22 cellular contexts compared by ENCODE assay signal in genomic region chr7:129774871-129775694, GRCh38.
DNase-seq lines count a peak whose midpoint lies in the region; ATAC-seq, FAIRE-seq and TF ChIP-seq lines count a peak whose summit lies in the region.
"Had no signal": no experiment of that assay in that cellular context is flagged by ENCODE, and none has a peak within 500 bp of the region (broad histone marks: within the 10 kb centered on the region; RNA-seq: fewer than 3 reads in every experiment).

No MANE protein-coding gene starts in this region.

- H2BK20ac ChIP-seq in H9 (ENCODE audit: low read depth, low read length, poor library complexity, severe bottlenecking) (no peak overlapping the region), H1 (ENCODE audit: low read length) (peak overlapping the region; percentile 95)

- no peak overlapping the region for H3K27ac ChIP-seq in BLaER1 treated with 17β-estradiol and CSF1 and Interleukin-3, amounts not matched to agents 10 nM and 100 nM
- H3K27ac ChIP-seq in H9 (ENCODE audit: insufficient read length, low read depth, low read length) (no peak overlapping the region), H1 (ENCODE audit: low read depth, low read length) (no peak overlapping the region)
- H3K27ac ChIP-seq in CD4-positive, alpha-beta T cell (ENCODE audit: low read depth, low read length) = no peak overlapping the region
- H3K27ac ChIP-seq: HL-60 had no signal

- H2AFZ ChIP-seq in H9 (ENCODE audit: low read length) (no peak overlapping the region), H1 (ENCODE audit: low read length) (no peak overlapping the region)

- H3K4me3 Mint-ChIP-seq in H9 = peak overlapping the region; percentile 29 to 62; a peak in 2 of 5 replicates
- peak overlapping the region; percentile 28 for H3K4me3 Mint-ChIP-seq in nephron progenitor cell
- no peak overlapping the region for H3K4me3 Mint-ChIP-seq in CD4-positive, alpha-beta T cell
- H3K4me3 Mint-ChIP-seq: CD8-positive, alpha-beta T cell; HFFc6 had no signal

- no peak for FAIRE-seq in H1 (lab: Jason Lieb, UNC)
- FAIRE-seq: G401.6, GM12892 had no signal

- no peak overlapping the region for H3K4ac ChIP-seq in H9 (ENCODE audit: low read depth, low read length)
- H3K4ac ChIP-seq in H1 (replicated peaks; ENCODE audit: insufficient read length, low read depth, low read length) = peak overlapping the region; percentile 96

- POLR2A ChIA-PET in H1 (lab: Charles Lee; ENCODE audit: partially characterized antibody) = interaction anchor here (0.9 to 4.3 kb wide), 6 partner anchors 9 to 52 kb away, joined by 3 to 36 read pairs (median 10); no protein-coding TSS in a partner anchor
- POLR2A ChIA-PET in CD4-positive, alpha-beta T cell (lab: Charles Lee) = no interaction called here

- no peak overlapping the region for H3K4me3 ChIP-seq in BLaER1 treated with 17β-estradiol and CSF1 and Interleukin-3, amounts not matched to agents 10 nM and 100 nM
- peak overlapping the region in 1 of 4 experiments; percentile 21; a peak in 1 of 8 replicates for H3K4me3 ChIP-seq in H1 (ENCODE audit: extremely low read depth in 1 of 4, insufficient read depth in 2 of 4, low read depth in 3 of 4, low read length in 4 of 4)
- H3K4me3 ChIP-seq: SJCRH30 had no signal

- H3K79me2 ChIP-seq in H9 (ENCODE audit: insufficient read depth, low read length) (no peaks in the 10 kb centered on the region; the same call in 1 of the 2 replicates), H1 (ENCODE audit: control insufficient read depth in 1 of 2, insufficient read depth in 2 of 2, low read length in 2 of 2) (peaks cover 2 to 29% of the 10 kb centered on the region in 2 experiments; a peak in 2 of 4 replicates)

- no peak overlapping the region for H4K8ac ChIP-seq in H9 (replicated peaks; ENCODE audit: insufficient read length, low read depth, low read length)
- peak overlapping the region; percentile 73 for H4K8ac ChIP-seq in H1 (ENCODE audit: extremely low read depth, insufficient read depth, low read length)

- H4K5ac ChIP-seq in H9 (ENCODE audit: insufficient read length, low read depth, low read length) = no peak overlapping the region
- H4K5ac ChIP-seq in H1 (ENCODE audit: insufficient read length, low read depth, low read length) = peak overlapping the region; percentile 18

- no peaks in the 10 kb centered on the region for H3K9me3 Mint-ChIP-seq in H9
- no peaks in the 10 kb centered on the region for H3K9me3 Mint-ChIP-seq in nephron progenitor cell
- no peaks in the 10 kb centered on the region for H3K9me3 Mint-ChIP-seq in CD4-positive, alpha-beta T cell
- H3K9me3 Mint-ChIP-seq: CD8-positive, alpha-beta T cell; HFFc6 had no signal

- H2AK5ac ChIP-seq in H9 (ENCODE audit: insufficient read length, low read length) (no peak overlapping the region), H1 (ENCODE audit: low read depth, low read length) (peak overlapping the region; percentile 90)

- no CpG with 5 or more reads among the region's 18 CpGs for WGBS in H9 (ENCODE audit: extremely low coverage, insufficient read length, low lambda C conversion rate)
- 84% methylated on average over 18 of the region's 18 CpGs; no CpG with 5 or more reads in 1 of the 2 experiments for WGBS in H1 (ENCODE audit: extremely low coverage in 1 of 2, insufficient coverage in 1 of 2, insufficient read length in 1 of 2, insufficient replicate concordance in 2 of 2, low coverage in 1 of 2, low lambda C conversion rate in 2 of 2, missing lambda C conversion rate in 1 of 2), 2 experiments

- TF ChIP-seq CTCF in H9 (conservative IDR thresholded peaks at IDR 0.05) (no peak), H1 (IDR thresholded peaks at IDR 0.05; ENCODE audit: control extremely low read depth in 1 of 3, insufficient read depth in 1 of 3, low read depth in 1 of 3, low read length in 3 of 3) (no peak), nephron progenitor cell (IDR thresholded peaks at IDR 0.05) (no peak)
- no peak for TF ChIP-seq CTCF in CD4-positive, alpha-beta T cell (IDR thresholded peaks at IDR 0.05)

- no peak overlapping the region for H3K27ac Mint-ChIP-seq in H9
- no peak overlapping the region for H3K27ac Mint-ChIP-seq in nephron progenitor cell
- H3K27ac Mint-ChIP-seq in CD4-positive, alpha-beta T cell = no peak overlapping the region
- H3K27ac Mint-ChIP-seq: CD8-positive, alpha-beta T cell; HFFc6 had no signal

- H4K91ac ChIP-seq in H9 (ENCODE audit: insufficient read length, low read depth, low read length) = no peak overlapping the region
- H4K91ac ChIP-seq in H1 (replicated peaks; ENCODE audit: insufficient read length, low read length) = peak overlapping the region; percentile 95

- peaks cover 32% of the 10 kb centered on the region for H3K23me2 ChIP-seq in H9 (ENCODE audit: insufficient read length, low read depth, low read length, poor library complexity, severe bottlenecking)
- H3K23me2 ChIP-seq in H1 (ENCODE audit: low read depth, low read length) = peaks cover 13% of the 10 kb centered on the region

- 0 out of 22 replicates have a peak overlapping the region, but pooled peaks of 1 of the 11 experiments have one; percentile 1 for H3K9ac ChIP-seq in BLaER1 treated with 17β-estradiol and CSF1 and Interleukin-3, amounts not matched to agents 10 nM and 100 nM
- H3K9ac ChIP-seq in H9 (ENCODE audit: extremely low read depth, insufficient read length, low read length) (no peak overlapping the region), H1 (replicated peaks in 1 of 4; ENCODE audit: extremely low read depth in 1 of 4, low read depth in 3 of 4, low read length in 3 of 4) (no peak overlapping the region)

- H3K36me3 ChIP-seq in BLaER1 treated with 17β-estradiol and CSF1 and Interleukin-3, amounts not matched to agents 10 nM and 100 nM = no peaks in the 10 kb centered on the region
- peaks cover 0 to 5% (median under 1%) of the 10 kb centered on the region in 4 experiments; a peak in 2 of 8 replicates for H3K36me3 ChIP-seq in H1 (ENCODE audit: control insufficient read depth in 2 of 4, insufficient read depth in 4 of 4, low read length in 3 of 4)
- H3K36me3 ChIP-seq: SJCRH30 had no signal

- peaks cover 0 to 90% (median 55%) of the 10 kb centered on the region in 11 experiments; a peak in 17 of 22 replicates for H4K20me1 ChIP-seq in BLaER1 treated with 17β-estradiol and CSF1 and Interleukin-3, amounts not matched to agents 10 nM and 100 nM
- H4K20me1 ChIP-seq in H9 (ENCODE audit: control insufficient read depth, insufficient read depth, insufficient read length) (peaks cover 4% of the 10 kb centered on the region), H1 (replicated peaks in 1 of 2; ENCODE audit: control insufficient read depth in 1 of 2, insufficient read depth in 2 of 2, low read length in 2 of 2) (peaks cover 14 to 18% of the 10 kb centered on the region in 2 experiments)

- H3K79me1 ChIP-seq in H9 (ENCODE audit: insufficient read depth, low read depth, low read length, poor library complexity, severe bottlenecking) = no peaks in the 10 kb centered on the region
- peaks cover 21% of the 10 kb centered on the region for H3K79me1 ChIP-seq in H1 (ENCODE audit: low read depth, low read length)

- no peak overlapping the region for H2BK12ac ChIP-seq in H9 (ENCODE audit: insufficient read length, low read depth, low read length)
- peak overlapping the region; percentile 98; the same call in 1 of the 2 replicates for H2BK12ac ChIP-seq in H1 (ENCODE audit: low read depth, low read length)

- peaks cover 0 to 15% (median 8%) of the 10 kb centered on the region in 11 experiments; a peak in 10 of 22 replicates for H3K9me3 ChIP-seq in BLaER1 treated with 17β-estradiol and CSF1 and Interleukin-3, amounts not matched to agents 10 nM and 100 nM (replicated peaks in 1 of 11)
- H3K9me3 ChIP-seq in H9 (ENCODE audit: control insufficient read depth, low read depth, low read length) (no peaks in the 10 kb centered on the region), H1 (ENCODE audit: insufficient read depth in 2 of 2, low read depth in 1 of 2, low read length in 1 of 2) (no peaks in the 10 kb centered on the region)
- H3K9me3 ChIP-seq in CD4-positive, alpha-beta T cell (ENCODE audit: control insufficient read depth, low read length) = no peaks in the 10 kb centered on the region
- H3K9me3 ChIP-seq: SJCRH30 had no signal

- no peak overlapping the region for H2BK120ac ChIP-seq in H9 (ENCODE audit: low read depth, low read length, poor library complexity, severe bottlenecking)
- H2BK120ac ChIP-seq in H1 (replicated peaks; ENCODE audit: low read depth, low read length) = peak overlapping the region; percentile 75

- H3K27me3 ChIP-seq in BLaER1 treated with 17β-estradiol and CSF1 and Interleukin-3, amounts not matched to agents 10 nM and 100 nM = peaks cover 51 to 86% (median 62%) of the 10 kb centered on the region in 11 experiments
- H3K27me3 ChIP-seq in H9 (ENCODE audit: insufficient read depth, low read length) = peaks cover 20% of the 10 kb centered on the region
- H3K27me3 ChIP-seq in H1 (replicated peaks in 1 of 4; ENCODE audit: control insufficient read depth in 3 of 4, extremely low read depth in 1 of 4, insufficient read depth in 3 of 4, low read length in 3 of 4) = peaks cover 20 to 44% (median 40%) of the 10 kb centered on the region in 4 experiments
- H3K27me3 ChIP-seq in CD4-positive, alpha-beta T cell (ENCODE audit: control insufficient read depth, insufficient read depth, low read length) = peaks cover 32% of the 10 kb centered on the region
- H3K27me3 ChIP-seq: SJCRH30 had no signal

- DNase-seq in H9 (no peak), H1 (ENCODE audit: low read depth in 1 of 2, low spot score in 2 of 2) (no peak), nephron progenitor cell (no peak), NCI-H2196 (lab: John Stamatoyannopoulos, UW; ENCODE audit: unreplicated experiment) (no peak)
- DNase-seq in CD4-positive, alpha-beta T cell = no peak
- DNase-seq: Calu3; CD8-positive, alpha-beta T cell; DMS153; HFFc6; NCI-H1105; NCI-H146; NCI-H2029; NCI-H226; NCI-H774; NK-92 treated with Interleukin-12 subunit alpha and Interleukin-12 subunit beta, amount 100 ng/mL, for 24 hours had no signal

- ATAC-seq in CD4-positive, alpha-beta T cell (ENCODE audit: poor library complexity) = no peak
- ATAC-seq in GM19455 (IDR thresholded peaks at IDR 0.05; ENCODE audit: unreplicated experiment) = no peak
- ATAC-seq: CD8-positive, alpha-beta T cell; Panc1 had no signal

- no peak overlapping the region for H3T11ph ChIP-seq in H9 (ENCODE audit: low read length)

- peak overlapping the region; percentile 25 for H3K14ac ChIP-seq in H9 (ENCODE audit: insufficient read depth, low read length)
- H3K14ac ChIP-seq in H1 (ENCODE audit: insufficient read length) = no peak overlapping the region

- TF ChIP-seq RAD21 in H1 (IDR thresholded peaks at IDR 0.05 in 1 of 2, conservative IDR thresholded peaks at IDR 0.05 in 1 of 2; ENCODE audit: low read depth in 2 of 2, low read length in 2 of 2) = no peak

- H2BK5ac ChIP-seq in H9 (ENCODE audit: insufficient read length, low read length) (no peak overlapping the region), H1 (ENCODE audit: low read depth, low read length) (peak overlapping the region; percentile 79; the same call in 1 of the 2 replicates)

- H3K4me1 ChIP-seq in BLaER1 treated with 17β-estradiol and CSF1 and Interleukin-3, amounts not matched to agents 10 nM and 100 nM = peaks cover 33 to 87% (median 77%) of the 10 kb centered on the region in 10 experiments
- H3K4me1 ChIP-seq in H9 (ENCODE audit: insufficient read depth, low read length) (peaks cover 21% of the 10 kb centered on the region; the same call in 1 of the 2 replicates), H1 (replicated peaks in 1 of 4; ENCODE audit: control insufficient read depth in 3 of 4, insufficient read depth in 4 of 4, low read length in 3 of 4) (peaks cover 15 to 74% (median 65%) of the 10 kb centered on the region in 4 experiments)

- peak overlapping the region in 9 of 11 experiments; percentile 83 to 99 (median 93); a peak in 16 of 22 replicates for H3K4me2 ChIP-seq in BLaER1 treated with 17β-estradiol and CSF1 and Interleukin-3, amounts not matched to agents 10 nM and 100 nM
- peak overlapping the region; percentile 61 for H3K4me2 ChIP-seq in H9 (ENCODE audit: insufficient read depth, insufficient read length, low read length)
- peak overlapping the region; percentile 47 to 82; a peak in 3 of 4 replicates for H3K4me2 ChIP-seq in H1 (ENCODE audit: insufficient read depth in 1 of 2, low read depth in 2 of 2, low read length in 2 of 2)

- H3K23ac ChIP-seq in H9 (ENCODE audit: insufficient read length, low read depth, low read length) = no peak overlapping the region
- H3K23ac ChIP-seq in H1 (ENCODE audit: insufficient read length) = no peak overlapping the region

- CTCF ChIA-PET in H1 (lab: Charles Lee; ENCODE audit: partially characterized antibody) = interaction anchor here (0.9 to 8.1 kb wide), 5 partner anchors 50 to 239 kb away, joined by 3 to 45 read pairs (median 4); no protein-coding TSS in a partner anchor
- CTCF ChIA-PET in CD4-positive, alpha-beta T cell (lab: Charles Lee) = no interaction called here

- H3K36me3 Mint-ChIP-seq in H9 (ENCODE audit: insufficient read depth in 1 of 3, low read depth in 3 of 3) = no peaks in the 10 kb centered on the region; a peak in 2 of 7 replicates
- H3K36me3 Mint-ChIP-seq in nephron progenitor cell (ENCODE audit: low read depth) = no peaks in the 10 kb centered on the region
- no peaks in the 10 kb centered on the region for H3K36me3 Mint-ChIP-seq in CD4-positive, alpha-beta T cell (ENCODE audit: low read depth)
- H3K36me3 Mint-ChIP-seq: CD8-positive, alpha-beta T cell had no signal

- no peak for TF ChIP-seq POLR2A in H1 (IDR thresholded peaks at IDR 0.05; ENCODE audit: control extremely low read depth in 1 of 2, low read depth in 2 of 2, low read length in 2 of 2)

- peaks cover 57% of the 10 kb centered on the region for H3K27me3 Mint-ChIP-seq in H9 (ENCODE audit: low read depth)
- peaks cover 45% of the 10 kb centered on the region for H3K27me3 Mint-ChIP-seq in nephron progenitor cell (ENCODE audit: low read depth, poor library complexity)
- H3K27me3 Mint-ChIP-seq in CD4-positive, alpha-beta T cell = peaks cover 43% of the 10 kb centered on the region

- no peak overlapping the region for H3K18ac ChIP-seq in H9 (ENCODE audit: insufficient read length, low read depth, low read length)
- peak overlapping the region; percentile 79 for H3K18ac ChIP-seq in H1 (ENCODE audit: extremely low read depth, low read length)

- intact Hi-C loops in CD4-positive, alpha-beta T cell (cut with DNase I, micrococcal nuclease) = no loop called here

- H2BK15ac ChIP-seq in H9 (ENCODE audit: low read depth, low read length) (no peak overlapping the region), H1 (ENCODE audit: low read length) (peak overlapping the region; percentile 65; the same call in 1 of the 2 replicates)

- H3K56ac ChIP-seq in H9 (ENCODE audit: insufficient read length, low read depth, low read length) (no peak overlapping the region), H1 (replicated peaks; ENCODE audit: insufficient read length, low read depth, low read length) (no peak overlapping the region)

- peaks cover 67 to 75% of the 10 kb centered on the region in 2 experiments for H3K4me1 Mint-ChIP-seq in H9
- peaks cover 49% of the 10 kb centered on the region for H3K4me1 Mint-ChIP-seq in nephron progenitor cell
- H3K4me1 Mint-ChIP-seq in CD4-positive, alpha-beta T cell (ENCODE audit: low read depth) = peaks cover 11% of the 10 kb centered on the region

- TF ChIP-seq EP300 in H1 (IDR thresholded peaks at IDR 0.05; ENCODE audit: borderline replicate concordance in 1 of 2, low read depth in 2 of 2, low read length in 2 of 2) = no peak
